Comparison of ENCODE assay signal across 8 cellular contexts in genomic region chr22:23069502-23070357, GRCh38.
DNase-seq lines count a peak whose midpoint lies in the region; ATAC-seq and TF ChIP-seq lines count a peak whose summit lies in the region.

No MANE protein-coding gene starts in this region.

- TF ChIP-seq CTCF in GM12865 (IDR thresholded peaks at IDR 0.05; ENCODE audit: insufficient read depth, low read depth, low read length, missing control alignments) = no peak

- H3K4me3 ChIP-seq in GM12865 (ENCODE audit: low read depth, low read length) = peak overlapping the region; percentile 1; the same call in 1 of the 2 replicates

- DNase-seq in GM12865 (ENCODE audit: low read depth) (peak; percentile 92), NCI-H2196 treated with DMSO at 0.1 percent for 48 hours (lab: John Stamatoyannopoulos, UW; ENCODE audit: unreplicated experiment) (peak; percentile 60), iris pigment epithelial cell (ENCODE audit: low read depth) (peak; percentile 85), smooth muscle cell of the brain vasculature (ENCODE audit: low read depth, low spot score) (peak; percentile 44)
- DNase-seq in activated CD4-positive, CD25-positive, alpha-beta regulatory T cell treated with anti-CD3 and anti-CD28 coated beads, Interleukin-2, amount 50 U/mL, for 16 hours (ENCODE audit: low read depth, low spot score) = peak; percentile 64
- peak; percentile 87 for DNase-seq in central memory CD4-positive, alpha-beta T cell

- ATAC-seq in HG02981 (IDR thresholded peaks at IDR 0.05; ENCODE audit: unreplicated experiment) (peak; percentile 69), HG03457 (IDR thresholded peaks at IDR 0.05; ENCODE audit: unreplicated experiment) (no peak)
